In the genomic region with DNA sequence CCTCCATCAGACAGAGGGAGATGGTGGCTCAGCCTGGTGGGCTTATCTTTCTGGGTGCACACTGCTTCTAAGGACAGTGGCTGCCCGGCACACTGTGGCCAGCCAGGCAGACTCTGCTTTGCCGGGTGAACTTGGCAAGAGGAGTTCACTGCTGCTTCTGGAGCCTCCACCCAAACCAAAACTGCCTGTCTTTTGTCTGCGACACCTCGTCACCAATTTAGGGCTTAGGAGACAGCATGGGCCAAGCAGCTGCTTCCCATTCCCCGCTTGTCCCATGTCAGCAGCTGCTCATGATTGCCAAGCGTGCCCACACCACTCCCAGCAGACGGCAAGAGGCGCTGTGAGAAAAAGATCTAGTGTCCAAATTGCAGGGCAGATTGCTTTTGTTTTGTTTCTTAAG, we compare ENCODE assay signal across 15 cellular contexts. TPM values are rescaled to one million over a fixed set of nuclear protein-coding genes. Genes with fewer than 3 reads are reported as not detected.
DNase-seq lines count a peak whose midpoint lies in the region; ATAC-seq and TF ChIP-seq lines count a peak whose summit lies in the region.
"Had no signal": no experiment of that assay in that cellular context is flagged by ENCODE, and none has a peak within 500 bp of the region (broad histone marks: within the 10 kb centered on the region; RNA-seq: fewer than 3 reads in every experiment).

No MANE protein-coding gene starts in this region.

- H3K27me3 ChIP-seq in SJCRH30 = no peaks in the 10 kb centered on the region
- H3K27me3 ChIP-seq in mucosa of rectum (ENCODE audit: control insufficient read depth in 2 of 2, insufficient read depth in 2 of 2, low read length in 2 of 2) = no peaks in the 10 kb centered on the region
- H3K27me3 ChIP-seq in upper lobe of right lung = no peaks in the 10 kb centered on the region
- H3K27me3 ChIP-seq: BE2C, stomach had no signal

- peak; percentile 60 to 72 for DNase-seq in SJCRH30
- peak; percentile 85 for DNase-seq in Right ventricle myocardium superior
- no peak for DNase-seq in upper lobe of right lung
- DNase-seq in A172 (ENCODE audit: low spot score) = no peak
- DNase-seq: activated effector memory CD4-positive, alpha-beta T cell treated with anti-CD3 and anti-CD28 coated beads, Interleukin-2, amount 50 U/mL, for 16 hours; amniotic stem cell; BE2C; endodermal cell; NCI-H1436 treated with DMSO at 0.1 percent for 48 hours; NCI-H82; nephron progenitor cell had no signal

- H3K9me3 ChIP-seq in SJCRH30 (replicated peaks) (no peaks in the 10 kb centered on the region; the same call in 1 of the 2 replicates), mucosa of rectum (ENCODE audit: control insufficient read depth in 2 of 2, low read length in 2 of 2) (no peaks in the 10 kb centered on the region), upper lobe of right lung (peaks cover 3% of the 10 kb centered on the region)
- H3K9me3 ChIP-seq: BE2C had no signal

- H3K36me3 ChIP-seq in SJCRH30 (no peaks in the 10 kb centered on the region), mucosa of rectum (ENCODE audit: control insufficient read depth in 2 of 2, insufficient read depth in 2 of 2, low read length in 2 of 2) (no peaks in the 10 kb centered on the region), upper lobe of right lung (no peaks in the 10 kb centered on the region)
- H3K36me3 ChIP-seq: BE2C, stomach had no signal

- H3K4me3 ChIP-seq in SJCRH30 (no peak overlapping the region), mucosa of rectum (ENCODE audit: low read length in 2 of 2) (no peak overlapping the region), upper lobe of right lung (no peak overlapping the region)
- H3K4me3 ChIP-seq: stomach had no signal

- peak; percentile 9 for TF ChIP-seq CTCF in upper lobe of right lung (IDR thresholded peaks at IDR 0.05)

- intact Hi-C loops in Right ventricle myocardium superior (cut with DNase I) = no loop called here
- intact Hi-C loops in upper lobe of right lung (cut with DNase I) = no loop called here

- ATAC-seq in Right ventricle myocardium superior (ENCODE audit: poor library complexity) = peak; percentile 79
- ATAC-seq in upper lobe of right lung = no peak
- no peak for ATAC-seq in HG02938 (IDR thresholded peaks at IDR 0.05; ENCODE audit: unreplicated experiment)
- no peak for ATAC-seq in HG03095 (IDR thresholded peaks at IDR 0.05; ENCODE audit: unreplicated experiment)

- H3K4me1 ChIP-seq in SJCRH30 (peaks cover 7% of the 10 kb centered on the region), mucosa of rectum (ENCODE audit: control insufficient read depth in 2 of 2, insufficient read depth in 2 of 2, low read length in 2 of 2) (peaks cover 14 to 15% of the 10 kb centered on the region in 2 donors), upper lobe of right lung (peaks cover 19% of the 10 kb centered on the region)
- H3K4me1 ChIP-seq: BE2C had no signal

- peak overlapping the region; percentile 44 for H3K27ac ChIP-seq in SJCRH30
- H3K27ac ChIP-seq in mucosa of rectum (ENCODE audit: low read depth in 2 of 2, low read length in 2 of 2) = peak overlapping the region; percentile 88
- H3K27ac ChIP-seq in upper lobe of right lung = peak overlapping the region; percentile 68

- peak overlapping the region in 1 of 2 donors; percentile 55 for H3K9ac ChIP-seq in mucosa of rectum (ENCODE audit: low read depth in 1 of 2, low read length in 2 of 2)

RNA-seq across cellular contexts. Expression of a gene that starts 57.3 kb away (rescaled TPM):
- 26.9 and 27.5 TPM in 2 replicates for total RNA-seq in SJCRH30 (2014; rRNA removed; shearing (Covaris generic))
- total RNA-seq in Right ventricle myocardium superior (16.8 TPM), upper lobe of right lung (8.8 TPM)
- 45.3 and 49.4 TPM in 2 replicates for total RNA-seq in A172 (2014; rRNA removed; shearing (Covaris generic))

RNA-seq across cellular contexts. Expression of a gene that starts 57.5 kb away (rescaled TPM):
- total RNA-seq in SJCRH30 (2014; rRNA removed; shearing (Covaris generic)) = 16.3 and 21.0 TPM in 2 replicates
- total RNA-seq in Right ventricle myocardium superior (7.7 TPM), upper lobe of right lung (36.1 TPM)
- total RNA-seq in A172 (2014; rRNA removed; shearing (Covaris generic)) = 28.4 and 32.2 TPM in 2 replicates

Comparison
In these comparisons a context has a peak if more than half of its experiments do, and no peak if none do; other contexts are left out.
1. DNase-seq: peak in SJCRH30 (2 of 2) and Right ventricle myocardium superior (single experiment); none in upper lobe of right lung (single experiment) and A172 (single experiment).
2. Peak in every context shown above with its lines, with median percentiles within 50 percentile points of each other: H3K27ac ChIP-seq.